Comparison of ENCODE assay signal across 14 cellular contexts in the genomic region with DNA sequence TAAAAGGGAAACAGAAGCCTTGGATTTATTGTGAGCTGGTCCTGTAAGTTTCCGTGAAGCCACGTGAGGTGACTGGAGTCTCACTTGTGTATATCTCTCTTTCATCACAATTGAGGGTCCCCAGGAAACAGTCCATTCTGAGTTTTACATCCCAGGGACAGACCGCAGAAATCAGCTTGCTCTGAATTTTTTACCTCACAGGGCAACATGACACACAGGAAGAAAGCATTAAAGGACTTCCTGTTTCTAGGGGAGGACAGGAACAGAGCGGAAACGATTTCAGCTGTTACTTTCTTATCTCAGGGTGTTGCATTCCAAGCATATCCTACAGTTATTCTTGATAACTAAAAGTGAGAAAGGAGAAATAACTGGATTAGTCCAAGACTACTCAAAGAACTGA.
A peak's percentile ranks its signal among the peaks of the same experiment; 100 is the strongest.
DNase-seq lines count a peak whose midpoint lies in the region; ATAC-seq, FAIRE-seq and TF ChIP-seq lines count a peak whose summit lies in the region.
"Had no signal": no experiment of that assay in that cellular context is flagged by ENCODE, and none has a peak within 500 bp of the region (broad histone marks: within the 10 kb centered on the region; RNA-seq: fewer than 3 reads in every experiment).

No MANE protein-coding gene starts in this region.

- 8% methylated on average over 5 of the region's 5 CpGs for WGBS in K562 (ENCODE audit: insufficient coverage, low coverage, missing lambda C conversion rate)

- H3K4me3 ChIP-seq in BLaER1 (no peak overlapping the region), K562 (no peak overlapping the region)
- no peak overlapping the region for H3K4me3 ChIP-seq in Jurkat, Clone E6-1 (ENCODE audit: low read length)
- H3K4me3 ChIP-seq: transverse colon had no signal

- peak; percentile 39 for DNase-seq in Jurkat, Clone E6-1 (ENCODE audit: low read depth, low spot score)
- DNase-seq in K562 (ENCODE audit: extremely low read depth in 1 of 4, low spot score in 3 of 4) (peak in 1 of 4 experiments; percentile 45), ureter (ENCODE audit: low spot score) (no peak), D341Med (ENCODE audit: low spot score) (no peak), foreskin melanocyte (no peak), NCI-H82 (lab: John Stamatoyannopoulos, UW) (no peak)
- DNase-seq: foreskin keratinocyte, H7, NCI-H1092 treated with DMSO at 0.1 percent for 48 hours, NCI-H774, transverse colon had no signal

- H3K27ac ChIP-seq in BLaER1 (no peak overlapping the region), K562 (ENCODE audit: extremely low read depth, low read depth, low read length) (no peak overlapping the region)
- H3K27ac ChIP-seq: foreskin keratinocyte, transverse colon had no signal

- TF ChIP-seq POLR2A in K562 (conservative IDR thresholded peaks at IDR 0.05) = no peak

- BruUV-seq in K562 (replicated peaks; lab: Mats Ljungman, UMichigan) = no TSS peak

- H3K9me1 ChIP-seq in K562 (ENCODE audit: control insufficient read depth, insufficient read depth, low read length) = no peaks in the 10 kb centered on the region

- H3K9ac ChIP-seq in BLaER1 = no peak overlapping the region
- H3K9ac ChIP-seq in K562 (ENCODE audit: insufficient read depth in 1 of 2, low read depth in 2 of 2, low read length in 2 of 2) = no peak overlapping the region

- CTCF ChIA-PET in K562 (lab: Yijun Ruan, JAX; ENCODE audit: low intra/inter-chr PET ratio) = no interaction called here

- in situ Hi-C loops in K562 (cut with MboI) = no loop called here

- no peaks in the 10 kb centered on the region for H4K20me1 ChIP-seq in BLaER1
- no peaks in the 10 kb centered on the region for H4K20me1 ChIP-seq in K562 (replicated peaks; ENCODE audit: control insufficient read depth, insufficient read depth, low read length)

- peak overlapping the region; percentile 33 for H3K4me2 ChIP-seq in BLaER1
- no peak overlapping the region for H3K4me2 ChIP-seq in K562 (ENCODE audit: insufficient read depth, low read length)

- TF ChIP-seq EP300 in K562 (IDR thresholded peaks at IDR 0.05; ENCODE audit: low read length) = no peak

- H3K27me3 ChIP-seq in BLaER1 = no peaks in the 10 kb centered on the region
- H3K27me3 ChIP-seq in K562 (ENCODE audit: control insufficient read depth in 2 of 2, insufficient read depth in 2 of 2, low read length in 2 of 2) = no peaks in the 10 kb centered on the region
- H3K27me3 ChIP-seq: foreskin keratinocyte, transverse colon had no signal

- FAIRE-seq in K562 (lab: Jason Lieb, UNC) = no peak

- H3K36me3 ChIP-seq in BLaER1 (no peaks in the 10 kb centered on the region), K562 (ENCODE audit: control insufficient read depth, insufficient read depth, low read length) (no peaks in the 10 kb centered on the region)
- H3K36me3 ChIP-seq: transverse colon had no signal

- H3K4me1 ChIP-seq in BLaER1 (peaks cover 7% of the 10 kb centered on the region; the same call in 1 of the 2 replicates), K562 (replicated peaks in 1 of 2; ENCODE audit: control insufficient read depth in 2 of 2, insufficient read depth in 2 of 2, low read length in 2 of 2) (no peaks in the 10 kb centered on the region)
- H3K4me1 ChIP-seq: foreskin keratinocyte, transverse colon had no signal

- H3K79me2 ChIP-seq in K562 (ENCODE audit: control insufficient read depth, insufficient read depth, low read length) = no peaks in the 10 kb centered on the region

- ATAC-seq in GM19438 (IDR thresholded peaks at IDR 0.05; ENCODE audit: low read depth, unreplicated experiment) = peak; percentile 78
- no peak for ATAC-seq in K562
- ATAC-seq: foreskin keratinocyte; natural killer cell treated with Interleukin-12 subunit alpha and Interleukin-12 subunit beta and Interleukin-15 and Interleukin-18, amount 100 ng/mL, for 72 hours had no signal

- intact Hi-C loops in K562 (cut with micrococcal nuclease) = no loop called here

- POLR2A ChIA-PET in K562 (lab: Yijun Ruan, JAX) = no interaction called here

- H3K9me3 ChIP-seq in BLaER1 (no peaks in the 10 kb centered on the region), K562 (replicated peaks; ENCODE audit: control insufficient read depth, insufficient read depth, low read depth, low read length) (no peaks in the 10 kb centered on the region)
- H3K9me3 ChIP-seq: transverse colon had no signal

- TF ChIP-seq RAD21 in K562 (CRISPR knock-in tag; conservative IDR thresholded peaks at IDR 0.05 in 1 of 2, IDR thresholded peaks at IDR 0.05 in 1 of 2) = peak in 1 of 2 experiments; percentile 28; a peak in 2 of 4 replicates

- no peak for TF ChIP-seq CTCF in K562 (IDR thresholded peaks at IDR 0.05 in 2 of 3, conservative IDR thresholded peaks at IDR 0.05 in 1 of 3; ENCODE audit: insufficient read depth in 2 of 3, low read depth in 1 of 3, low read length in 3 of 3)

- H2AFZ ChIP-seq in K562 (ENCODE audit: low read depth, low read length) = peak overlapping the region; percentile 14; the same call in 1 of the 2 replicates

TF ChIP-seq in K562, 482 proteins besides CTCF, POLR2A, EP300 and RAD21 (continues in another document):
- TF ChIP-seq, protein P1, sequence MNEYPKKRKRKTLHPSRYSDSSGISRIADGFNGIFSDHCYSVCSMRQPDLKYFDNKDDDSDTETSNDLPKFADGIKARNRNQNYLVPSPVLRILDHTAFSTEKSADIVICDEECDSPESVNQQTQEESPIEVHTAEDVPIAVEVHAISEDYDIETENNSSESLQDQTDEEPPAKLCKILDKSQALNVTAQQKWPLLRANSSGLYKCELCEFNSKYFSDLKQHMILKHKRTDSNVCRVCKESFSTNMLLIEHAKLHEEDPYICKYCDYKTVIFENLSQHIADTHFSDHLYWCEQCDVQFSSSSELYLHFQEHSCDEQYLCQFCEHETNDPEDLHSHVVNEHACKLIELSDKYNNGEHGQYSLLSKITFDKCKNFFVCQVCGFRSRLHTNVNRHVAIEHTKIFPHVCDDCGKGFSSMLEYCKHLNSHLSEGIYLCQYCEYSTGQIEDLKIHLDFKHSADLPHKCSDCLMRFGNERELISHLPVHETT (CRISPR knock-in tag; conservative IDR thresholded peaks at IDR 0.05 in 1 of 2, IDR thresholded peaks at IDR 0.05 in 1 of 2) = peak in 1 of 2 experiments; percentile 28; a peak in 1 of 4 replicates
- TF ChIP-seq SMARCC2 (IDR thresholded peaks at IDR 0.05; ENCODE audit: low read depth) = no peak
- TF ChIP-seq DACH1 (IDR thresholded peaks at IDR 0.05; ENCODE audit: partially characterized antibody) = no peak
- TF ChIP-seq, protein P2, sequence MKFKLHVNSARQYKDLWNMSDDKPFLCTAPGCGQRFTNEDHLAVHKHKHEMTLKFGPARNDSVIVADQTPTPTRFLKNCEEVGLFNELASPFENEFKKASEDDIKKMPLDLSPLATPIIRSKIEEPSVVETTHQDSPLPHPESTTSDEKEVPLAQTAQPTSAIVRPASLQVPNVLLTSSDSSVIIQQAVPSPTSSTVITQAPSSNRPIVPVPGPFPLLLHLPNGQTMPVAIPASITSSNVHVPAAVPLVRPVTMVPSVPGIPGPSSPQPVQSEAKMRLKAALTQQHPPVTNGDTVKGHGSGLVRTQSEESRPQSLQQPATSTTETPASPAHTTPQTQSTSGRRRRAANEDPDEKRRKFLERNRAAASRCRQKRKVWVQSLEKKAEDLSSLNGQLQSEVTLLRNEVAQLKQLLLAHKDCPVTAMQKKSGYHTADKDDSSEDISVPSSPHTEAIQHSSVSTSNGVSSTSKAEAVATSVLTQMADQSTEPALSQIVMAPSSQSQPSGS (CRISPR knock-in tag; IDR thresholded peaks at IDR 0.05) = no peak
- TF ChIP-seq CEBPG (CRISPR knock-in tag; IDR thresholded peaks at IDR 0.05) = no peak
- peak in 1 of 2 experiments; percentile 43; a peak in 1 of 4 replicates for TF ChIP-seq CEBPG (tag; conservative IDR thresholded peaks at IDR 0.05 in 1 of 2, IDR thresholded peaks at IDR 0.05 in 1 of 2)
- TF ChIP-seq RBM22 (IDR thresholded peaks at IDR 0.05; ENCODE audit: low read depth, low read length, poor library complexity, severe bottlenecking) = no peak
- TF ChIP-seq GABPA (tag; conservative IDR thresholded peaks at IDR 0.05; ENCODE audit: low read depth) = peak; percentile 82
- TF ChIP-seq, protein P3, sequence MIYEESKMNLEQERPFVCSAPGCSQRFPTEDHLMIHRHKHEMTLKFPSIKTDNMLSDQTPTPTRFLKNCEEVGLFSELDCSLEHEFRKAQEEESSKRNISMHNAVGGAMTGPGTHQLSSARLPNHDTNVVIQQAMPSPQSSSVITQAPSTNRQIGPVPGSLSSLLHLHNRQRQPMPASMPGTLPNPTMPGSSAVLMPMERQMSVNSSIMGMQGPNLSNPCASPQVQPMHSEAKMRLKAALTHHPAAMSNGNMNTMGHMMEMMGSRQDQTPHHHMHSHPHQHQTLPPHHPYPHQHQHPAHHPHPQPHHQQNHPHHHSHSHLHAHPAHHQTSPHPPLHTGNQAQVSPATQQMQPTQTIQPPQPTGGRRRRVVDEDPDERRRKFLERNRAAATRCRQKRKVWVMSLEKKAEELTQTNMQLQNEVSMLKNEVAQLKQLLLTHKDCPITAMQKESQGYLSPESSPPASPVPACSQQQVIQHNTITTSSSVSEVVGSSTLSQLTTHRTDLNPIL (CRISPR knock-in tag; IDR thresholded peaks at IDR 0.05) = no peak
- no peak for TF ChIP-seq ARID1B (IDR thresholded peaks at IDR 0.05)
- TF ChIP-seq, protein P4, sequence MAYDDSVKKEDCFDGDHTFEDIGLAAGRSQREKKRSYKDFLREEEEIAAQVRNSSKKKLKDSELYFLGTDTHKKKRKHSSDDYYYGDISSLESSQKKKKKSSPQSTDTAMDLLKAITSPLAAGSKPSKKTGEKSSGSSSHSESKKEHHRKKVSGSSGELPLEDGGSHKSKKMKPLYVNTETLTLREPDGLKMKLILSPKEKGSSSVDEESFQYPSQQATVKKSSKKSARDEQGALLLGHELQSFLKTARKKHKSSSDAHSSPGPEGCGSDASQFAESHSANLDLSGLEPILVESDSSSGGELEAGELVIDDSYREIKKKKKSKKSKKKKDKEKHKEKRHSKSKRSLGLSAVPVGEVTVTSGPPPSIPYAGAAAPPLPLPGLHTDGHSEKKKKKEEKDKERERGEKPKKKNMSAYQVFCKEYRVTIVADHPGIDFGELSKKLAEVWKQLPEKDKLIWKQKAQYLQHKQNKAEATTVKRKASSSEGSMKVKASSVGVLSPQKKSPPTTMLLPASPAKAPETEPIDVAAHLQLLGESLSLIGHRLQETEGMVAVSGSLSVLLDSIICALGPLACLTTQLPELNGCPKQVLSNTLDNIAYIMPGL (CRISPR knock-in tag; IDR thresholded peaks at IDR 0.05) = no peak
- TF ChIP-seq MED1 (CRISPR knock-in tag; IDR thresholded peaks at IDR 0.05; ENCODE audit: borderline replicate concordance) = no peak
- TF ChIP-seq ZNF583 (CRISPR knock-in tag; IDR thresholded peaks at IDR 0.05) = no peak
- 0 out of 2 replicates have a peak, but pooled peaks have one; percentile 22 for TF ChIP-seq SPI1 (IDR thresholded peaks at IDR 0.05; ENCODE audit: borderline replicate concordance, low read depth, low read length)
